In genomic region chr1:147213271-147213670, GRCh38 we compare ENCODE assay signal across 23 cellular contexts. TPM values are rescaled to one million over a fixed set of nuclear protein-coding genes. Genes with fewer than 3 reads are reported as not detected.
DNase-seq lines count a peak whose midpoint lies in the region; ATAC-seq, FAIRE-seq and TF ChIP-seq lines count a peak whose summit lies in the region.
"Had no signal": no experiment of that assay in that cellular context is flagged by ENCODE, and none has a peak within 500 bp of the region (broad histone marks: within the 10 kb centered on the region; RNA-seq: fewer than 3 reads in every experiment).

No MANE protein-coding gene starts in this region.

- DNase-seq in GM12892 (ENCODE audit: insufficient read length), result no peak
- DNase-seq in HepG2 (ENCODE audit: low spot score), result no peak
- DNase-seq in natural killer cell treated with Interleukin-12 subunit alpha and Interleukin-12 subunit beta and Interleukin-15 and Interleukin-18, amount 100 ng/mL, for 72 hours (ENCODE audit: low spot score), result peak; percentile 63
- DNase-seq in effector CD8-positive, alpha-beta T cell (lab: John Stamatoyannopoulos, UW), result no peak
- no peak for DNase-seq in NCI-H69 (lab: John Stamatoyannopoulos, UW)
- no peak for DNase-seq in NCI-H2227 (lab: John Stamatoyannopoulos, UW; ENCODE audit: unreplicated experiment)
- DNase-seq in KBM-7, result no peak
- DNase-seq: ACHN; AML-193; CD4-positive, alpha-beta memory T cell; DMS 273 treated with DMSO at 0.1 percent for 48 hours; DMS53; DND-41; EL; IMR-90 had no signal

- H3K9me3 Mint-ChIP-seq in natural killer cell treated with Interleukin-12 subunit alpha and Interleukin-12 subunit beta and Interleukin-15 and Interleukin-18, amount 100 ng/mL, for 72 hours, result no peaks in the 10 kb centered on the region
- H3K9me3 Mint-ChIP-seq: CD14-positive monocyte had no signal

- peaks cover 23% of the 10 kb centered on the region for H3K79me2 ChIP-seq in HepG2 (ENCODE audit: insufficient read depth, low read length)

- peaks cover 9% of the 10 kb centered on the region in 2 donors for H3K4me1 Mint-ChIP-seq in natural killer cell treated with Interleukin-12 subunit alpha and Interleukin-12 subunit beta and Interleukin-15 and Interleukin-18, amount 100 ng/mL, for 72 hours (ENCODE audit: low read depth in 2 of 2)
- H3K4me1 Mint-ChIP-seq: CD4-positive, alpha-beta memory T cell had no signal

- no peaks in the 10 kb centered on the region for H4K20me1 ChIP-seq in HepG2 (ENCODE audit: insufficient read depth, low read length)
- H4K20me1 ChIP-seq: BLaER1 had no signal

- H3K4me3 Mint-ChIP-seq in natural killer cell treated with Interleukin-12 subunit alpha and Interleukin-12 subunit beta and Interleukin-15 and Interleukin-18, amount 100 ng/mL, for 72 hours, result no peak overlapping the region
- H3K4me3 Mint-ChIP-seq: CD14-positive monocyte; CD4-positive, alpha-beta memory T cell had no signal

- no peak overlapping the region for H3K9ac ChIP-seq in HepG2 (ENCODE audit: insufficient read depth, low read depth, low read length)
- H3K9ac ChIP-seq: BLaER1 had no signal

- H3K9me3 ChIP-seq in HepG2 (ENCODE audit: low read length), result no peaks in the 10 kb centered on the region
- H3K9me3 ChIP-seq: BLaER1, HAP-1 had no signal

- no peak overlapping the region for H2AFZ ChIP-seq in HepG2 (ENCODE audit: low read length)

- no peak overlapping the region for H3K27ac Mint-ChIP-seq in natural killer cell treated with Interleukin-12 subunit alpha and Interleukin-12 subunit beta and Interleukin-15 and Interleukin-18, amount 100 ng/mL, for 72 hours
- H3K27ac Mint-ChIP-seq: CD14-positive monocyte had no signal

- peaks cover 9 to 34% of the 10 kb centered on the region in 2 experiments for H3K36me3 ChIP-seq in HepG2 (replicated peaks in 1 of 2; ENCODE audit: control insufficient read depth in 1 of 2, insufficient read depth in 2 of 2, low read length in 2 of 2)
- H3K36me3 ChIP-seq: BLaER1, HAP-1 had no signal

- FAIRE-seq in GM12892 (lab: Jason Lieb, UNC) (peak; percentile 14), HepG2 (lab: Jason Lieb, UNC) (no peak)
- FAIRE-seq: A204.1, GM12878, GM19239, K562 had no signal

- CTCF ChIA-PET in HepG2 (lab: Yijun Ruan, JAX; ENCODE audit: low intra/inter-chr PET ratio, low total read pairs), result no interaction called here

- TF ChIP-seq CTCF in VCaP (conservative IDR thresholded peaks at IDR 0.05) (no peak), HepG2 (CRISPR knock-in tag; IDR thresholded peaks at IDR 0.05) (no peak)

- H3K27ac ChIP-seq in VCaP, result peak overlapping the region; percentile 66; the same call in 1 of the 2 replicates
- peak overlapping the region; percentile 75 for H3K27ac ChIP-seq in HepG2 (ENCODE audit: extremely low read length, insufficient read depth, low read length)
- H3K27ac ChIP-seq: BLaER1 had no signal

- H3K4me3 ChIP-seq in HepG2 (replicated peaks in 1 of 3; ENCODE audit: insufficient read depth in 1 of 3, low read depth in 2 of 3, low read length in 3 of 3), result no peak overlapping the region
- H3K4me3 ChIP-seq: BLaER1, GM12878, HAP-1, K562 had no signal

- ATAC-seq in HepG2, result no peak
- ATAC-seq in natural killer cell treated with Interleukin-12 subunit alpha and Interleukin-12 subunit beta and Interleukin-15 and Interleukin-18, amount 100 ng/mL, for 72 hours, result peak; percentile 88 to 90
- ATAC-seq: GM12878, K562 had no signal

- no peaks in the 10 kb centered on the region for H3K36me3 Mint-ChIP-seq in natural killer cell treated with Interleukin-12 subunit alpha and Interleukin-12 subunit beta and Interleukin-15 and Interleukin-18, amount 100 ng/mL, for 72 hours

- peaks cover 97% of the 10 kb centered on the region for H3K4me1 ChIP-seq in HepG2 (ENCODE audit: insufficient read depth, low read length)
- H3K4me1 ChIP-seq: HAP-1 had no signal

- TF ChIP-seq RAD21 in HepG2 (CRISPR knock-in tag; IDR thresholded peaks at IDR 0.05), result no peak

- no peak for TF ChIP-seq EP300 in HepG2 (IDR thresholded peaks at IDR 0.05; ENCODE audit: low read depth in 2 of 2, low read length in 2 of 2)
- no peak for TF ChIP-seq EP300 in HepG2 (CRISPR knock-in tag; IDR thresholded peaks at IDR 0.05; ENCODE audit: borderline replicate concordance)

- BruUV-seq in HepG2 (replicated peaks; lab: Mats Ljungman, UMichigan), result no TSS peak

- TF ChIP-seq POLR2A in GM12892 (IDR thresholded peaks at IDR 0.05; ENCODE audit: low read depth, low read length) (no peak), HepG2 (IDR thresholded peaks at IDR 0.05; ENCODE audit: insufficient read depth in 1 of 2, low read depth in 2 of 2, low read length in 2 of 2) (peak in 1 of 2 experiments; percentile 18; a peak in 1 of 4 replicates)

- H3K27me3 Mint-ChIP-seq in natural killer cell treated with Interleukin-12 subunit alpha and Interleukin-12 subunit beta and Interleukin-15 and Interleukin-18, amount 100 ng/mL, for 72 hours, result peaks cover 4 to 18% of the 10 kb centered on the region in 2 donors
- H3K27me3 Mint-ChIP-seq: CD4-positive, alpha-beta memory T cell had no signal

- intact Hi-C loops in HepG2 (cut with micrococcal nuclease; ENCODE audit: unreplicated experiment), result no loop called here

- H3K4me2 ChIP-seq in HepG2 (ENCODE audit: low read depth, low read length), result peak overlapping the region; percentile 46

- in situ Hi-C loops in HepG2 (cut with HindIII; ENCODE audit: extremely low pct_ligation_motif_present, low pct_unique_long_range_greater_than_20kb), result no loop called here
- in situ Hi-C loops in KBM-7 (cut with MboI; ENCODE audit: low pct_unique_long_range_greater_than_20kb, low sequenced_read_pairs), result no loop called here

- POLR2A ChIA-PET in HepG2 (lab: Yijun Ruan, JAX), result interaction anchor here (1.4 to 7.6 kb wide), 4 partner anchors 11 to 40 kb away, joined by 5 to 101 read pairs (median 15); partner anchors contain the start of genes FMO5 and PRKAB2

- no peaks in the 10 kb centered on the region for H3K27me3 ChIP-seq in HepG2 (ENCODE audit: control insufficient read depth in 1 of 2, insufficient read depth in 2 of 2, low read length in 2 of 2)
- H3K27me3 ChIP-seq: BLaER1 had no signal

RNA-seq across cellular contexts. Expression of gene FMO5, which starts 11.9 kb away (rescaled TPM):
- 1.5 TPM for polyA plus RNA-seq in GM12892 (2012; ENCODE audit: missing spikeins)
- 48.2 and 59.5 TPM in 2 replicates for total RNA-seq in HepG2 (2016; rRNA removed; fragmentation: Illumina TruSeq; extraction: Trizol)
- total RNA-seq in HepG2 (2016; cell fraction: cytosol; rRNA removed; fragmentation: Illumina TruSeq; extraction: Trizol; ENCODE audit: low read depth), result 6.8 and 6.9 TPM in 2 replicates
- total RNA-seq in HepG2 (2016; cell fraction: insoluble cytoplasmic fraction; rRNA removed; fragmentation: Illumina TruSeq; extraction: Trizol), result 49.0 and 63.7 TPM in 2 replicates
- 11.1 and 12.7 TPM in 2 replicates for total RNA-seq in HepG2 (2016; cell fraction: membrane; rRNA removed; fragmentation: Illumina TruSeq; extraction: Trizol)
- 47.7 and 49.9 TPM in 2 replicates for total RNA-seq in HepG2 (2016; cell fraction: nucleus; rRNA removed; fragmentation: Illumina TruSeq; extraction: Trizol)
- 149 and 155 TPM in 2 replicates for polyA plus RNA-seq in HepG2 (2011; rRNA removed)
- polyA plus RNA-seq in HepG2 (2011; cell fraction: cytosol; rRNA removed), result 56.2 and 104 TPM in 2 replicates
- 198 and 259 TPM in 2 replicates for polyA plus RNA-seq in HepG2 (2011; cell fraction: nucleus; rRNA removed)
- polyA plus RNA-seq in HepG2 (2012), result 240 and 305 TPM in 2 replicates
- 1.7 and 1.8 TPM in 2 replicates for polyA plus RNA-seq in HepG2 (2016; cell fraction: cytosol; fragmentation: Illumina TruSeq; extraction: Trizol; ENCODE audit: low read depth)
- polyA plus RNA-seq in HepG2 (2016; cell fraction: insoluble cytoplasmic fraction; fragmentation: Illumina TruSeq; extraction: Trizol; ENCODE audit: low read depth), result 40.5 and 43.0 TPM in 2 replicates
- polyA plus RNA-seq in HepG2 (2016; cell fraction: membrane; fragmentation: Illumina TruSeq; extraction: Trizol; ENCODE audit: low read depth), result 4.7 TPM in 2 replicates
- 48.3 and 48.5 TPM in 2 replicates for polyA plus RNA-seq in HepG2 (2016; cell fraction: nucleus; fragmentation: Illumina TruSeq; extraction: Trizol; ENCODE audit: insufficient read depth, low read depth)
- polyA minus RNA-seq in HepG2 (2011; rRNA and poly(A)+ RNA removed; ENCODE audit: low replicate concordance), result 82.4 TPM in 1 of 2 replicates, not detected in the other
- 87.4 and 116 TPM in 2 replicates for polyA minus RNA-seq in HepG2 (2011; cell fraction: cytosol; rRNA and poly(A)+ RNA removed)
- polyA minus RNA-seq in HepG2 (2011; cell fraction: nucleus; rRNA and poly(A)+ RNA removed), result 369 and 460 TPM in 2 replicates
- total RNA-seq in natural killer cell treated with Interleukin-12 subunit alpha and Interleukin-12 subunit beta and Interleukin-15 and Interleukin-18, amount 100 ng/mL, for 72 hours, result not detected

RNA-seq across cellular contexts. Expression of gene CHD1L, which starts 29.2 kb away (rescaled TPM):
- 40.2 TPM for polyA plus RNA-seq in GM12892 (2012; ENCODE audit: missing spikeins)
- total RNA-seq in HepG2 (2016; rRNA removed; fragmentation: Illumina TruSeq; extraction: Trizol), result 111 and 123 TPM in 2 replicates
- 70.0 and 76.6 TPM in 2 replicates for total RNA-seq in HepG2 (2016; cell fraction: cytosol; rRNA removed; fragmentation: Illumina TruSeq; extraction: Trizol; ENCODE audit: low read depth)
- 108 and 120 TPM in 2 replicates for total RNA-seq in HepG2 (2016; cell fraction: insoluble cytoplasmic fraction; rRNA removed; fragmentation: Illumina TruSeq; extraction: Trizol)
- 74.5 and 80.2 TPM in 2 replicates for total RNA-seq in HepG2 (2016; cell fraction: membrane; rRNA removed; fragmentation: Illumina TruSeq; extraction: Trizol)
- 92.1 and 105 TPM in 2 replicates for total RNA-seq in HepG2 (2016; cell fraction: nucleus; rRNA removed; fragmentation: Illumina TruSeq; extraction: Trizol)
- polyA plus RNA-seq in HepG2 (2011; rRNA removed), result 63.3 and 74.3 TPM in 2 replicates
- polyA plus RNA-seq in HepG2 (2011; cell fraction: cytosol; rRNA removed), result 34.0 and 48.4 TPM in 2 replicates
- polyA plus RNA-seq in HepG2 (2011; cell fraction: nucleus; rRNA removed), result 72.3 and 87.3 TPM in 2 replicates
- 53.4 and 77.3 TPM in 2 replicates for polyA plus RNA-seq in HepG2 (2012)
- 18.7 and 22.7 TPM in 2 replicates for polyA plus RNA-seq in HepG2 (2016; cell fraction: cytosol; fragmentation: Illumina TruSeq; extraction: Trizol; ENCODE audit: low read depth)
- 97.8 and 98.0 TPM in 2 replicates for polyA plus RNA-seq in HepG2 (2016; cell fraction: insoluble cytoplasmic fraction; fragmentation: Illumina TruSeq; extraction: Trizol; ENCODE audit: low read depth)
- 37.9 and 38.5 TPM in 2 replicates for polyA plus RNA-seq in HepG2 (2016; cell fraction: membrane; fragmentation: Illumina TruSeq; extraction: Trizol; ENCODE audit: low read depth)
- 151 TPM in 2 replicates for polyA plus RNA-seq in HepG2 (2016; cell fraction: nucleus; fragmentation: Illumina TruSeq; extraction: Trizol; ENCODE audit: insufficient read depth, low read depth)
- 21.2 and 30.6 TPM in 2 replicates for polyA minus RNA-seq in HepG2 (2011; rRNA and poly(A)+ RNA removed; ENCODE audit: low replicate concordance)
- 40.8 and 41.2 TPM in 2 replicates for polyA minus RNA-seq in HepG2 (2011; cell fraction: cytosol; rRNA and poly(A)+ RNA removed)
- 103 and 116 TPM in 2 replicates for polyA minus RNA-seq in HepG2 (2011; cell fraction: nucleus; rRNA and poly(A)+ RNA removed)
- total RNA-seq in natural killer cell treated with Interleukin-12 subunit alpha and Interleukin-12 subunit beta and Interleukin-15 and Interleukin-18, amount 100 ng/mL, for 72 hours, result 10 to 100 TPM; 33.9 to 83.7 TPM

RNA-seq across cellular contexts. Expression of gene PRKAB2, which starts 41.0 kb away (rescaled TPM):
- 5.7 TPM for polyA plus RNA-seq in GM12892 (2012; ENCODE audit: missing spikeins)
- total RNA-seq in HepG2 (2016; rRNA removed; fragmentation: Illumina TruSeq; extraction: Trizol), result 43.3 and 44.0 TPM in 2 replicates
- total RNA-seq in HepG2 (2016; cell fraction: cytosol; rRNA removed; fragmentation: Illumina TruSeq; extraction: Trizol; ENCODE audit: low read depth), result 5.9 and 6.7 TPM in 2 replicates
- 40.9 and 45.3 TPM in 2 replicates for total RNA-seq in HepG2 (2016; cell fraction: insoluble cytoplasmic fraction; rRNA removed; fragmentation: Illumina TruSeq; extraction: Trizol)
- 23.1 and 25.7 TPM in 2 replicates for total RNA-seq in HepG2 (2016; cell fraction: membrane; rRNA removed; fragmentation: Illumina TruSeq; extraction: Trizol)
- 86.1 and 92.6 TPM in 2 replicates for total RNA-seq in HepG2 (2016; cell fraction: nucleus; rRNA removed; fragmentation: Illumina TruSeq; extraction: Trizol)
- 97.3 and 118 TPM in 2 replicates for polyA plus RNA-seq in HepG2 (2011; rRNA removed)
- 34.7 and 49.1 TPM in 2 replicates for polyA plus RNA-seq in HepG2 (2011; cell fraction: cytosol; rRNA removed)
- polyA plus RNA-seq in HepG2 (2011; cell fraction: nucleus; rRNA removed), result 185 and 187 TPM in 2 replicates
- polyA plus RNA-seq in HepG2 (2012), result 51.4 and 62.8 TPM in 2 replicates
- 5.5 and 5.6 TPM in 2 replicates for polyA plus RNA-seq in HepG2 (2016; cell fraction: cytosol; fragmentation: Illumina TruSeq; extraction: Trizol; ENCODE audit: low read depth)
- polyA plus RNA-seq in HepG2 (2016; cell fraction: insoluble cytoplasmic fraction; fragmentation: Illumina TruSeq; extraction: Trizol; ENCODE audit: low read depth), result 32.6 and 34.9 TPM in 2 replicates
- polyA plus RNA-seq in HepG2 (2016; cell fraction: membrane; fragmentation: Illumina TruSeq; extraction: Trizol; ENCODE audit: low read depth), result 15.9 and 16.3 TPM in 2 replicates
- polyA plus RNA-seq in HepG2 (2016; cell fraction: nucleus; fragmentation: Illumina TruSeq; extraction: Trizol; ENCODE audit: insufficient read depth, low read depth), result 108 and 114 TPM in 2 replicates
- polyA minus RNA-seq in HepG2 (2011; rRNA and poly(A)+ RNA removed; ENCODE audit: low replicate concordance), result 16.7 and 59.0 TPM in 2 replicates
- polyA minus RNA-seq in HepG2 (2011; cell fraction: cytosol; rRNA and poly(A)+ RNA removed), result 29.4 and 33.7 TPM in 2 replicates
- 158 and 185 TPM in 2 replicates for polyA minus RNA-seq in HepG2 (2011; cell fraction: nucleus; rRNA and poly(A)+ RNA removed)
- 10 to 100 TPM in 1 of 2 donors, 1 to 10 TPM in 1; 4.8 to 10.0 TPM for total RNA-seq in natural killer cell treated with Interleukin-12 subunit alpha and Interleukin-12 subunit beta and Interleukin-15 and Interleukin-18, amount 100 ng/mL, for 72 hours

Comparison
In these comparisons a context has a peak if more than half of its experiments do, and no peak if none do; other contexts are left out.
1. RNA of gene FMO5, which starts 11.9 kb away (total RNA-seq): 6.8 to 63.7 TPM in HepG2; not detected in natural killer cell treated with Interleukin-12 subunit alpha and Interleukin-12 subunit beta and Interleukin-15 and Interleukin-18, amount 100 ng/mL, for 72 hours; every median in the first group is over 4 times any median in the second.